Comparison of ENCODE assay signal across 23 cellular contexts in the genomic region with DNA sequence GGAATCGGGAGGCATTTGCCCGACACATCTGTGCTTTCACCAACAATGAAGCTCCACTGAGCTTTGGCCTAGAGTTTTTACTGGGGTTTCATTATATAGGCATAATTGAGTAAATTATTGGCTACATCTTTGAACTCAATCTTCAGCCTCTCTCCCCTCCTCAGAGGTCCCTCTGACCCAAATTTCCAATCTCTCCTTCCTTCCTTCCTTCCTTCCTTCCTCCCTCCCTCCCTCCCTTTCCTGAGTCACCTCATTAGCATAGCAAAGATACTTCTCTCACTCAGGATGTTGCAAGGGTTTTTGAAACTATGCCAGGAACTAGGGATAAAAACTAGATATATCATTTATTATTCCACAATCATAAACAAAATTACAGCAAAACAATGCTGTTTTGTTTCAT.
DNase-seq lines count a peak whose midpoint lies in the region; ATAC-seq and TF ChIP-seq lines count a peak whose summit lies in the region.
"Had no signal": no experiment of that assay in that cellular context is flagged by ENCODE, and none has a peak within 500 bp of the region (broad histone marks: within the 10 kb centered on the region; RNA-seq: fewer than 3 reads in every experiment).

No MANE protein-coding gene starts in this region.

- no peaks in the 10 kb centered on the region for H3K9me2 ChIP-seq in Karpas-422 (replicated peaks; ENCODE audit: insufficient read depth, low read length)

- no peak for TF ChIP-seq CTCF in cardiac fibroblast (IDR thresholded peaks at IDR 0.05; ENCODE audit: low read depth, low read length)

- no peaks in the 10 kb centered on the region for H3K79me2 ChIP-seq in Karpas-422 (ENCODE audit: low read length)

- no peaks in the 10 kb centered on the region for H3K36me3 ChIP-seq in Karpas-422 (ENCODE audit: insufficient read depth, low read length)
- H3K36me3 ChIP-seq: BLaER1, spleen, tibial artery had no signal

- H3K27ac Mint-ChIP-seq in activated naive CD4-positive, alpha-beta T cell treated with anti-CD3 and anti-CD28 coated beads, Interleukin-2, amount 50 U/mL, for 72 hours: no peak overlapping the region
- H3K27ac Mint-ChIP-seq: immature natural killer cell; nephron progenitor cell; stimulated activated effector memory CD8-positive, alpha-beta T cell treated with anti-CD3 and anti-CD28 coated beads, Interleukin-12 subunit alpha, Interleukin-12 subunit beta, amount 100 ng/mL, for 72 hours; T-helper 2 cell treated with Interferon-gamma antibody and Interleukin-4, amounts not matched to agents 5 μg/mL and 100 μg/mL, for 36 hours had no signal

- no peaks in the 10 kb centered on the region for H4K20me1 ChIP-seq in Karpas-422 (ENCODE audit: insufficient read depth, low read depth, low read length)
- H4K20me1 ChIP-seq: BLaER1 had no signal

- DNase-seq in EL (peak; percentile 71), NCI-H460 (ENCODE audit: extremely low read depth, low read depth) (peak; percentile 7), cardiac fibroblast (ENCODE audit: low read depth in 2 of 2) (peak; percentile 49 to 70), kidney tubule cell (ENCODE audit: low spot score) (peak; percentile 12), NCI-H524 treated with DMSO at 0.1 percent for 48 hours (lab: John Stamatoyannopoulos, UW) (no peak), Karpas-422 (no peak)
- DNase-seq in activated naive CD4-positive, alpha-beta T cell treated with anti-CD3 and anti-CD28 coated beads, Interleukin-2, amount 50 U/mL, for 72 hours (ENCODE audit: low spot score in 2 of 2): no peak
- DNase-seq: activated CD4-positive, CD25-positive, alpha-beta regulatory T cell treated with anti-CD3 and anti-CD28 coated beads, Interleukin-2, amount 50 U/mL, for 72 hours; activated effector memory CD4-positive, alpha-beta T cell treated with Interleukin-2 at 50 U/mL for 16 hours; H9; head of caudate nucleus; immature natural killer cell; NCI-H1436; nephron progenitor cell; psoas muscle; SHP77 treated with DMSO at 0.1 percent for 48 hours; spleen; tibial artery had no signal

- no peaks in the 10 kb centered on the region for H3K4me1 ChIP-seq in Karpas-422 (ENCODE audit: low read length)
- H3K4me1 ChIP-seq: psoas muscle had no signal

- ATAC-seq in activated naive CD4-positive, alpha-beta T cell treated with anti-CD3 and anti-CD28 coated beads, Interleukin-2, amount 50 U/mL, for 72 hours: no peak
- ATAC-seq in HG02884 (IDR thresholded peaks at IDR 0.05; ENCODE audit: unreplicated experiment): no peak
- ATAC-seq: psoas muscle; stimulated activated effector memory CD8-positive, alpha-beta T cell treated with anti-CD3 and anti-CD28 coated beads, Interleukin-12 subunit alpha, Interleukin-12 subunit beta, amount 100 ng/mL, for 72 hours had no signal

- H3K27ac ChIP-seq in Karpas-422 (ENCODE audit: low read length): no peak overlapping the region
- H3K27ac ChIP-seq: BLaER1, KMS-11, psoas muscle, spleen, tibial artery had no signal

- no peaks in the 10 kb centered on the region for H3K9me3 ChIP-seq in Karpas-422 (ENCODE audit: low read length)
- H3K9me3 ChIP-seq: BLaER1, psoas muscle, spleen, tibial artery had no signal

- H3K4me2 ChIP-seq in Karpas-422 (ENCODE audit: low read depth, low read length, poor library complexity, severe bottlenecking): no peak overlapping the region
- H3K4me2 ChIP-seq: BLaER1, KMS-11 had no signal

- H3K9ac ChIP-seq in Karpas-422 (ENCODE audit: low read length): no peak overlapping the region
- H3K9ac ChIP-seq: BLaER1, KMS-11 had no signal

- no peak overlapping the region for H3K4me3 ChIP-seq in cardiac fibroblast (replicated peaks in 1 of 2; ENCODE audit: low read depth in 2 of 2, low read length in 2 of 2)
- H3K4me3 ChIP-seq in Karpas-422 (ENCODE audit: low read length): no peak overlapping the region
- H3K4me3 ChIP-seq: BLaER1, psoas muscle, spleen, tibial artery had no signal

- H2AFZ ChIP-seq in Karpas-422 (ENCODE audit: low read length): no peak overlapping the region

- no peaks in the 10 kb centered on the region for H3K9me3 Mint-ChIP-seq in activated naive CD4-positive, alpha-beta T cell treated with anti-CD3 and anti-CD28 coated beads, Interleukin-2, amount 50 U/mL, for 72 hours
- H3K9me3 Mint-ChIP-seq: H9; immature natural killer cell; nephron progenitor cell; stimulated activated effector memory CD8-positive, alpha-beta T cell treated with anti-CD3 and anti-CD28 coated beads, Interleukin-12 subunit alpha, Interleukin-12 subunit beta, amount 100 ng/mL, for 72 hours; T-helper 2 cell treated with Interferon-gamma antibody and Interleukin-4, amounts not matched to agents 5 μg/mL and 100 μg/mL, for 36 hours had no signal

- H3K36me3 Mint-ChIP-seq in activated naive CD4-positive, alpha-beta T cell treated with anti-CD3 and anti-CD28 coated beads, Interleukin-2, amount 50 U/mL, for 72 hours: no peaks in the 10 kb centered on the region
- H3K36me3 Mint-ChIP-seq: immature natural killer cell; stimulated activated effector memory CD8-positive, alpha-beta T cell treated with anti-CD3 and anti-CD28 coated beads, Interleukin-12 subunit alpha, Interleukin-12 subunit beta, amount 100 ng/mL, for 72 hours had no signal

- no peaks in the 10 kb centered on the region for H3K27me3 ChIP-seq in Karpas-422 (ENCODE audit: low read length)
- H3K27me3 ChIP-seq: BLaER1, tibial artery had no signal

Comparison
In these comparisons a context has a peak if more than half of its experiments do, and no peak if none do; other contexts are left out.
1. DNase-seq: peak in EL (single experiment), NCI-H460 (single experiment), cardiac fibroblast (2 of 2) and kidney tubule cell (single experiment); none in NCI-H524 treated with DMSO at 0.1 percent for 48 hours (single experiment), Karpas-422 (single experiment) and activated naive CD4-positive, alpha-beta T cell treated with anti-CD3 and anti-CD28 coated beads, Interleukin-2, amount 50 U/mL, for 72 hours (0 of 2).